ENCODE assay signal across 17 cellular contexts in genomic region chr19:33444238-33444992, GRCh38.
"Had no signal": no experiment of that assay in that cellular context is flagged by ENCODE, and none has a peak within 500 bp of the region (broad histone marks: within the 10 kb centered on the region; RNA-seq: fewer than 3 reads in every experiment).

No MANE protein-coding gene starts in this region.

- H3K27ac ChIP-seq: adrenal gland, psoas muscle, tibial nerve, vagina had no signal

- H3K27ac Mint-ChIP-seq: activated CD4-positive, alpha-beta T cell treated with anti-CD3 and anti-CD28 coated beads, Interleukin-2, amount 10 ng/mL, durations not matched to agents 7 days and 5 days; activated CD8-positive, alpha-beta T cell treated with anti-CD3 and anti-CD28 coated beads, Interleukin-2, amount 10 ng/mL, durations not matched to agents 7 days and 5 days had no signal

- H3K4me3 Mint-ChIP-seq: activated CD4-positive, alpha-beta T cell treated with anti-CD3 and anti-CD28 coated beads, Interleukin-2, amount 10 ng/mL, durations not matched to agents 7 days and 5 days; activated CD8-positive, alpha-beta T cell treated with anti-CD3 and anti-CD28 coated beads, Interleukin-2, amount 10 ng/mL, durations not matched to agents 7 days and 5 days; activated T-cell treated with anti-CD3 and anti-CD28 coated beads, Interleukin-2, amount 50 U/mL, for 4 hours; naive B cell; neural crest cell had no signal

- ATAC-seq: activated CD4-positive, CD25-positive, alpha-beta regulatory T cell treated with anti-CD3 and anti-CD28 coated beads, Interleukin-2, amount 50 U/mL, for 24 hours; activated CD8-positive, alpha-beta T cell treated with anti-CD3 and anti-CD28 coated beads, Interleukin-2, amount 10 ng/mL, durations not matched to agents 7 days and 5 days; activated naive CD4-positive, alpha-beta T cell treated with anti-CD3 and anti-CD28 coated beads, Interleukin-2, amount 50 U/mL, for 72 hours; activated T-cell treated with anti-CD3 and anti-CD28 coated beads, Interleukin-2, amount 50 U/mL, for 4 hours; mucosa of descending colon; psoas muscle had no signal

- H3K27me3 Mint-ChIP-seq: activated CD4-positive, alpha-beta T cell treated with anti-CD3 and anti-CD28 coated beads, Interleukin-2, amount 10 ng/mL, durations not matched to agents 7 days and 5 days; naive B cell had no signal

- H3K27me3 ChIP-seq: adrenal gland, tibial nerve, vagina had no signal

- H3K4me3 ChIP-seq: adrenal gland, mucosa of descending colon, psoas muscle, tibial nerve, vagina had no signal

- H3K9me3 ChIP-seq: adrenal gland, mucosa of descending colon, psoas muscle, tibial nerve, vagina had no signal

- H3K4me1 Mint-ChIP-seq: neural crest cell had no signal

- H3K36me3 ChIP-seq: adrenal gland, vagina had no signal

- H3K9me3 Mint-ChIP-seq: activated CD4-positive, alpha-beta T cell treated with anti-CD3 and anti-CD28 coated beads, Interleukin-2, amount 10 ng/mL, durations not matched to agents 7 days and 5 days; activated naive CD4-positive, alpha-beta T cell treated with anti-CD3 and anti-CD28 coated beads, Interleukin-2, amount 50 U/mL, for 72 hours; activated T-cell treated with anti-CD3 and anti-CD28 coated beads, Interleukin-2, amount 50 U/mL, for 4 hours; naive B cell; neural crest cell had no signal

- H3K4me1 ChIP-seq: adrenal gland, psoas muscle, tibial nerve, vagina had no signal

- DNase-seq: activated CD4-positive, alpha-beta T cell treated with anti-CD3 and anti-CD28 coated beads, Interleukin-2, amount 10 ng/mL, durations not matched to agents 7 days and 5 days; activated CD8-positive, alpha-beta T cell treated with anti-CD3 and anti-CD28 coated beads, Interleukin-2, amount 10 ng/mL, durations not matched to agents 7 days and 5 days; activated gamma-delta T cell; activated T-cell treated with anti-CD3 and anti-CD28 coated beads, Interleukin-2, amount 50 U/mL, for 4 hours; foreskin fibroblast; hippocampal formation; mucosa of descending colon; naive B cell; stimulated activated naive CD4-positive, alpha-beta T cell treated with Interleukin-2 at 50 U/mL for 16 hours; T1000 had no signal
